Comparison of ENCODE assay signal across 1 cellular context in genomic region chr5:139276426-139276825, GRCh38.
TF ChIP-seq lines count a peak whose summit lies in the region.

No MANE protein-coding gene starts in this region.

TF ChIP-seq in HepG2, 621 proteins besides CTCF, POLR2A, EP300 and RAD21 (continued from another document):
- TF ChIP-seq ZNF281 (CRISPR knock-in tag; IDR thresholded peaks at IDR 0.05; ENCODE audit: borderline replicate concordance) (no peak), ZNF143 (CRISPR knock-in tag; IDR thresholded peaks at IDR 0.05) (no peak), FOXO1 (CRISPR knock-in tag; IDR thresholded peaks at IDR 0.05) (no peak), TRAFD1 (CRISPR knock-in tag; IDR thresholded peaks at IDR 0.05; ENCODE audit: borderline replicate concordance) (no peak), DPF2 (CRISPR knock-in tag; IDR thresholded peaks at IDR 0.05; ENCODE audit: borderline replicate concordance, low read depth) (no peak)
